11 cellular contexts compared by ENCODE assay signal in the genomic region with DNA sequence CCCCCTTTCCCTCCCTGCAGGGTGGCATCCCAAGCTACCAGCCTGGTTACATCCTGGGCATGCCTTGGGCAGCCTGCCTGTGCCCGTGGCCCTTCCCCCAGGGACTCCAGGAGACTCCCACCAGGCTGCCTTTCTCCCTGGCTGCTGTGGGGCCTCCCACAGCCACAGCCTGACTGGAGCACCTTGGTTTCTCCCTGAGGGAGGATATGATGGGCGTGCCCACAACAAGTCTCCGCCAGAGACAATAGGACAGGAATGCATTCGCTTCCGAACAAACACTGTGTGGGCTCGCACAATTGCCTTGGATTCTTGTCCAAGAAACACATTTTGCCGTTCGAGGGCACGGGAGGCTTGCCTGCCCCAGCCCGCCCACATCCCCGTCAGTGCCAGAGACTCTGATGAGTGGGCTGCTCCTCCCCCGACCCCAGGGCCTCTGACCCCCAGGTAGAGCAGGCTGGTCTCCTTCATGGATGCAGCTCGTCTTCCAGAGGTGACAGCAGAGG.
A peak's percentile ranks its signal among the peaks of the same experiment; 100 is the strongest.
DNase-seq lines count a peak whose midpoint lies in the region; ATAC-seq and TF ChIP-seq lines count a peak whose summit lies in the region.
"Had no signal": no experiment of that assay in that cellular context is flagged by ENCODE, and none has a peak within 500 bp of the region (broad histone marks: within the 10 kb centered on the region; RNA-seq: fewer than 3 reads in every experiment).

No MANE protein-coding gene starts in this region.

- H3K4me1 Mint-ChIP-seq in CD4-positive, alpha-beta T cell (ENCODE audit: low read depth) = peaks cover 55% of the 10 kb centered on the region
- H3K4me1 Mint-ChIP-seq in activated naive CD4-positive, alpha-beta T cell treated with anti-CD3 and anti-CD28 coated beads, Interleukin-2, amount 10 ng/mL, durations not matched to agents 7 days and 5 days = peaks cover 44% of the 10 kb centered on the region

- CTCF ChIA-PET in CD4-positive, alpha-beta T cell (lab: Charles Lee) = no interaction called here
- CTCF ChIA-PET in activated naive CD4-positive, alpha-beta T cell treated with anti-CD3 and anti-CD28 coated beads, Interleukin-2, amount 10 ng/mL, durations not matched to agents 7 days and 5 days (lab: Charles Lee) = interaction anchor here (1.0 kb wide), 1 partner anchor 65 kb away, joined by 3 read pairs; no protein-coding TSS in a partner anchor

- no peaks in the 10 kb centered on the region for H3K9me3 Mint-ChIP-seq in CD4-positive, alpha-beta T cell
- H3K9me3 Mint-ChIP-seq in activated naive CD4-positive, alpha-beta T cell treated with anti-CD3 and anti-CD28 coated beads, Interleukin-2, amount 10 ng/mL, durations not matched to agents 7 days and 5 days = peaks cover 3% of the 10 kb centered on the region

- DNase-seq in astrocyte of the hippocampus (ENCODE audit: low read depth, low spot score) (peak; percentile 87), left ventricle myocardium superior (peak; percentile 48), sciatic nerve (ENCODE audit: low spot score) (no peak)
- no peak for DNase-seq in CD4-positive, alpha-beta T cell
- DNase-seq in activated naive CD4-positive, alpha-beta T cell treated with anti-CD3 and anti-CD28 coated beads, Interleukin-2, amount 10 ng/mL, durations not matched to agents 7 days and 5 days = no peak
- DNase-seq: activated CD4-positive, alpha-beta T cell treated with anti-CD3 and anti-CD28 coated beads for 48 hours; NCI-H1092; stimulated activated naive CD4-positive, alpha-beta T cell had no signal

- TF ChIP-seq CTCF in CD4-positive, alpha-beta T cell (IDR thresholded peaks at IDR 0.05) = no peak

- peak overlapping the region; percentile 60; the same call in 1 of the 2 replicates for H3K27ac ChIP-seq in HUES6 (ENCODE audit: low read depth, low read length)
- H3K27ac ChIP-seq in CD4-positive, alpha-beta T cell (ENCODE audit: low read depth, low read length) = no peak overlapping the region

- no peak overlapping the region for H3K4me3 Mint-ChIP-seq in CD4-positive, alpha-beta T cell
- no peak overlapping the region for H3K4me3 Mint-ChIP-seq in activated naive CD4-positive, alpha-beta T cell treated with anti-CD3 and anti-CD28 coated beads, Interleukin-2, amount 10 ng/mL, durations not matched to agents 7 days and 5 days

- H3K9me3 ChIP-seq in HUES6 (ENCODE audit: control insufficient read depth, insufficient read depth, low read depth, low read length) = no peaks in the 10 kb centered on the region
- no peaks in the 10 kb centered on the region for H3K9me3 ChIP-seq in CD4-positive, alpha-beta T cell (ENCODE audit: control insufficient read depth, low read length)

- H3K27ac Mint-ChIP-seq in CD4-positive, alpha-beta T cell = no peak overlapping the region
- no peak overlapping the region for H3K27ac Mint-ChIP-seq in activated naive CD4-positive, alpha-beta T cell treated with anti-CD3 and anti-CD28 coated beads, Interleukin-2, amount 10 ng/mL, durations not matched to agents 7 days and 5 days

- no peaks in the 10 kb centered on the region for H3K27me3 Mint-ChIP-seq in CD4-positive, alpha-beta T cell
- H3K27me3 Mint-ChIP-seq in activated naive CD4-positive, alpha-beta T cell treated with anti-CD3 and anti-CD28 coated beads, Interleukin-2, amount 10 ng/mL, durations not matched to agents 7 days and 5 days = peaks cover 22% of the 10 kb centered on the region

- H3K36me3 Mint-ChIP-seq in CD4-positive, alpha-beta T cell (ENCODE audit: low read depth) = no peaks in the 10 kb centered on the region
- peaks cover 4% of the 10 kb centered on the region for H3K36me3 Mint-ChIP-seq in activated naive CD4-positive, alpha-beta T cell treated with anti-CD3 and anti-CD28 coated beads, Interleukin-2, amount 10 ng/mL, durations not matched to agents 7 days and 5 days

- no peak overlapping the region for H3K4me3 ChIP-seq in HUES6 (ENCODE audit: low read depth, low read length)

- intact Hi-C loops in left ventricle myocardium superior (cut with micrococcal nuclease) = no loop called here
- intact Hi-C loops in sciatic nerve (cut with DNase I) = no loop called here
- intact Hi-C loops in CD4-positive, alpha-beta T cell (cut with DNase I, micrococcal nuclease) = loop anchor here in 1 of 2 experiments (5.0 kb wide), 1 partner anchor 69 kb away; no protein-coding TSS in a partner anchor

- POLR2A ChIA-PET in CD4-positive, alpha-beta T cell (lab: Charles Lee) = interaction anchor here (0.8 kb wide), 1 partner anchor 99 kb away, joined by 4 read pairs; no protein-coding TSS in a partner anchor

- ATAC-seq in left ventricle myocardium superior (peak; percentile 50), sciatic nerve (peak; percentile 14), HG02571 (IDR thresholded peaks at IDR 0.05; ENCODE audit: unreplicated experiment) (no peak), HG02970 (IDR thresholded peaks at IDR 0.05; ENCODE audit: low FRiP score, unreplicated experiment) (no peak)
- no peak for ATAC-seq in CD4-positive, alpha-beta T cell (ENCODE audit: poor library complexity)

- H3K4me1 ChIP-seq in HUES6 (ENCODE audit: control insufficient read depth, insufficient read depth, low read length) = peaks cover 51% of the 10 kb centered on the region

- no peaks in the 10 kb centered on the region for H3K36me3 ChIP-seq in HUES6 (ENCODE audit: control insufficient read depth, insufficient read depth, low read length)

- H3K27me3 ChIP-seq in HUES6 (ENCODE audit: control insufficient read depth, insufficient read depth, low read length) = no peaks in the 10 kb centered on the region
- no peaks in the 10 kb centered on the region for H3K27me3 ChIP-seq in CD4-positive, alpha-beta T cell (ENCODE audit: control insufficient read depth, insufficient read depth, low read length)

- H3K9ac ChIP-seq in HUES6 (ENCODE audit: low read length) = no peak overlapping the region

Comparison
In these comparisons a context has a peak if more than half of its experiments do, and no peak if none do; other contexts are left out.
1. DNase-seq: peak in astrocyte of the hippocampus (single experiment) and left ventricle myocardium superior (single experiment); none in sciatic nerve (single experiment), CD4-positive, alpha-beta T cell (0 of 10) and activated naive CD4-positive, alpha-beta T cell treated with anti-CD3 and anti-CD28 coated beads, Interleukin-2, amount 10 ng/mL, durations not matched to agents 7 days and 5 days (single experiment).
2. ATAC-seq: peak in left ventricle myocardium superior (single experiment) and sciatic nerve (single experiment); none in CD4-positive, alpha-beta T cell (single experiment), HG02571 (single experiment) and HG02970 (single experiment).